Comparison of ENCODE assay signal across 13 cellular contexts in genomic region chr9:73116880-73117279, GRCh38.
"Had no signal": no experiment of that assay in that cellular context is flagged by ENCODE, and none has a peak within 500 bp of the region (broad histone marks: within the 10 kb centered on the region; RNA-seq: fewer than 3 reads in every experiment).

No MANE protein-coding gene starts in this region.

- H3K27me3 Mint-ChIP-seq: effector memory CD8-positive, alpha-beta T cell; stimulated activated memory B cell treated with anti-CD40 and anti-IgM and Interleukin-4, amounts not matched to agents 10 μg/mL and 1 μg/mL and 100 μg/mL, for 72 hours had no signal

- H3K27ac Mint-ChIP-seq: stimulated activated memory B cell treated with anti-CD40 and anti-IgM and Interleukin-4, amounts not matched to agents 10 μg/mL and 1 μg/mL and 100 μg/mL, for 72 hours had no signal

- H3K9me3 Mint-ChIP-seq: brain; effector memory CD8-positive, alpha-beta T cell; stimulated activated memory B cell treated with anti-CD40 and anti-IgM and Interleukin-4, amounts not matched to agents 10 μg/mL and 1 μg/mL and 100 μg/mL, for 72 hours had no signal

- H3K4me3 ChIP-seq: suprapubic skin, upper lobe of left lung had no signal

- H3K4me3 Mint-ChIP-seq: brain; effector memory CD8-positive, alpha-beta T cell; stimulated activated memory B cell treated with anti-CD40 and anti-IgM and Interleukin-4, amounts not matched to agents 10 μg/mL and 1 μg/mL and 100 μg/mL, for 72 hours had no signal

- H3K36me3 ChIP-seq: suprapubic skin, upper lobe of left lung had no signal

- ATAC-seq: effector memory CD8-positive, alpha-beta T cell; right cardiac atrium; stimulated activated memory B cell treated with anti-CD40 and anti-IgM and Interleukin-4, amounts not matched to agents 10 μg/mL and 1 μg/mL and 100 μg/mL, for 72 hours had no signal

- H3K4me1 ChIP-seq: upper lobe of left lung had no signal

- H3K36me3 Mint-ChIP-seq: brain; stimulated activated memory B cell treated with anti-CD40 and anti-IgM and Interleukin-4, amounts not matched to agents 10 μg/mL and 1 μg/mL and 100 μg/mL, for 72 hours had no signal

- DNase-seq: activated CD4-positive, CD25-positive, alpha-beta regulatory T cell treated with anti-CD3 and anti-CD28 coated beads, Interleukin-2, amount 50 U/mL, for 72 hours; activated gamma-delta T cell treated with Interleukin-2 at 50 U/mL for 16 hours; effector memory CD8-positive, alpha-beta T cell; hypothalamus; kidney glomerular epithelial cell; right cardiac atrium; SHP77 treated with DMSO at 0.1 percent for 48 hours; small intestine; T-helper 9 cell; upper lobe of left lung had no signal

- H3K4me1 Mint-ChIP-seq: stimulated activated memory B cell treated with anti-CD40 and anti-IgM and Interleukin-4, amounts not matched to agents 10 μg/mL and 1 μg/mL and 100 μg/mL, for 72 hours had no signal

- H3K27me3 ChIP-seq: suprapubic skin, upper lobe of left lung had no signal

- H3K27ac ChIP-seq: suprapubic skin, upper lobe of left lung had no signal
